10 cellular contexts compared by ENCODE assay signal in the genomic region with DNA sequence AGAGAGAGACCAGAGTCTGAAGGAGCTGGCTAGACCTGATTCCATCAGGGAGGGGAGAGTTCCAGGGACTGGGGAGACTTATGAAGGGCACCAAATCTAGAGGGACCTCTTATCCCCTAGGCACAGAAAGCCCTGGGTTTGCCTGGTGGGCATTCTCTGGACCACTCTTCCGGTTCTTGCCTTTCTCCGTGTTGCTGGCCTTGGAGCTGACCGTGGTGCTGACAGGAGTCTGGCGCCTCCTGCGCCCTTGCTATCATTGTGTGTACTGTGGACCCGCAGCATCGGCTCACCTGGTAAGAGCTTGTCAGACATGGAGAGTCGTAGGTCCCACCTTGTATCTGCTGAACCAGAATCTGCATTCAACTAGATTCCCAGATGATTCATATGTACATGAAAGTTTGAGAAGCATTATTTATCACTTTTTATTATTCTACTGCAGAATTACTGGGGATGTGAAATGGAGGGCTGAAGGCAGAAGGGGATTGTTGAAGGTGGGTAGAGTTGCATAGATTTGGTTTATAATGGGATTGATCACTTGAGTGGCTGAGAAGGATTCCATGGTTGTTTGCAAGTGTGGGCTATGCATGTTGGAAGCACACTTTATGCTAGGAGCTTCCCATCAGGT. TPM values are rescaled to one million over a fixed set of nuclear protein-coding genes. Genes with fewer than 3 reads are reported as not detected.
A peak's percentile ranks its signal among the peaks of the same experiment; 100 is the strongest.
DNase-seq lines count a peak whose midpoint lies in the region; ATAC-seq, FAIRE-seq and TF ChIP-seq lines count a peak whose summit lies in the region.
"Had no signal": no experiment of that assay in that cellular context is flagged by ENCODE, and none has a peak within 500 bp of the region (broad histone marks: within the 10 kb centered on the region; RNA-seq: fewer than 3 reads in every experiment).

No MANE protein-coding gene starts in this region.

- DNase-seq in AG08395 (ENCODE audit: low spot score) (peak; percentile 42), HTR-8/SVneo (ENCODE audit: insufficient read length, low spot score) (peak; percentile 44), kidney epithelial cell (ENCODE audit: low read depth) (peak; percentile 19), frontal cortex (ENCODE audit: low spot score in 2 of 2) (no peak), superior temporal gyrus (ENCODE audit: extremely low spot score) (no peak)
- peak; percentile 45 for DNase-seq in activated CD8-positive, alpha-beta T cell treated with anti-CD3 and anti-CD28 coated beads for 36 hours
- DNase-seq: NCI-H510A treated with DMSO at 0.1 percent for 48 hours had no signal

- no peak overlapping the region for H3K4me3 ChIP-seq in kidney epithelial cell (ENCODE audit: low read depth, low read length)

- POLR2A ChIA-PET in activated CD8-positive, alpha-beta T cell treated with anti-CD3 and anti-CD28 coated beads for 36 hours (lab: Charles Lee): no interaction called here

- FAIRE-seq in HTR-8/SVneo (lab: Jason Lieb, UNC) (peak; percentile 20), frontal cortex (lab: Jason Lieb, UNC) (no peak)

- no peak overlapping the region for H3K4me3 Mint-ChIP-seq in activated CD8-positive, alpha-beta T cell treated with anti-CD3 and anti-CD28 coated beads for 36 hours

- H3K27me3 ChIP-seq in kidney epithelial cell (ENCODE audit: control insufficient read depth, insufficient read depth, low read length): peaks cover 12% of the 10 kb centered on the region

- H3K36me3 ChIP-seq in kidney epithelial cell (ENCODE audit: control insufficient read depth, insufficient read depth, low read length): no peaks in the 10 kb centered on the region

- no peaks in the 10 kb centered on the region for H3K9me3 Mint-ChIP-seq in activated CD8-positive, alpha-beta T cell treated with anti-CD3 and anti-CD28 coated beads for 36 hours
- H3K9me3 Mint-ChIP-seq: activated T-helper 2 cell treated with anti-CD3 and anti-CD28 coated beads, Interferon-gamma antibody, Interleukin-2, Interleukin-4, amounts not matched to agents 10 μg/mL and 5 μg/mL and 100 μg/mL, durations not matched to agents 14 hours and 24 hours and 36 hours had no signal

- no peak overlapping the region for H3K27ac Mint-ChIP-seq in activated CD8-positive, alpha-beta T cell treated with anti-CD3 and anti-CD28 coated beads for 36 hours
- H3K27ac Mint-ChIP-seq: activated T-helper 2 cell treated with anti-CD3 and anti-CD28 coated beads, Interferon-gamma antibody, Interleukin-2, Interleukin-4, amounts not matched to agents 10 μg/mL and 5 μg/mL and 100 μg/mL, durations not matched to agents 14 hours and 24 hours and 36 hours had no signal

- peaks cover 22% of the 10 kb centered on the region for H3K27me3 Mint-ChIP-seq in activated CD8-positive, alpha-beta T cell treated with anti-CD3 and anti-CD28 coated beads for 36 hours

- intact Hi-C loops in activated CD8-positive, alpha-beta T cell treated with anti-CD3 and anti-CD28 coated beads for 36 hours (cut with micrococcal nuclease): no loop called here

- no peaks in the 10 kb centered on the region for H3K4me1 Mint-ChIP-seq in activated CD8-positive, alpha-beta T cell treated with anti-CD3 and anti-CD28 coated beads for 36 hours (ENCODE audit: low read depth)

- no peak for TF ChIP-seq CTCF in activated CD8-positive, alpha-beta T cell treated with anti-CD3 and anti-CD28 coated beads for 36 hours (IDR thresholded peaks at IDR 0.05)
- no peak for TF ChIP-seq CTCF in kidney epithelial cell (IDR thresholded peaks at IDR 0.05; ENCODE audit: insufficient read depth, low read length, poor library complexity, severe bottlenecking)

- CTCF ChIA-PET in activated CD8-positive, alpha-beta T cell treated with anti-CD3 and anti-CD28 coated beads for 36 hours (lab: Charles Lee): no interaction called here

- no peak for ATAC-seq in activated CD8-positive, alpha-beta T cell treated with anti-CD3 and anti-CD28 coated beads for 36 hours
- no peak for ATAC-seq in HG03571 (IDR thresholded peaks at IDR 0.05; ENCODE audit: unreplicated experiment)
- ATAC-seq in GM18511 (IDR thresholded peaks at IDR 0.05; ENCODE audit: unreplicated experiment): no peak

- H3K36me3 Mint-ChIP-seq in activated CD8-positive, alpha-beta T cell treated with anti-CD3 and anti-CD28 coated beads for 36 hours (ENCODE audit: low read depth): no peaks in the 10 kb centered on the region

RNA-seq across cellular contexts. Expression of a gene that starts 4.3 kb away (rescaled TPM):
- total RNA-seq in activated CD8-positive, alpha-beta T cell treated with anti-CD3 and anti-CD28 coated beads for 36 hours: not detected
- total RNA-seq in kidney epithelial cell: 0.07 and 0.96 TPM in 2 replicates
- 0.41 TPM for total RNA-seq in frontal cortex
- total RNA-seq: activated T-helper 2 cell treated with anti-CD3 and anti-CD28 coated beads, Interferon-gamma antibody, Interleukin-2, Interleukin-4, amounts not matched to agents 10 μg/mL and 5 μg/mL and 100 μg/mL, durations not matched to agents 14 hours and 24 hours and 36 hours had no signal

RNA-seq across cellular contexts. Expression of a gene that starts 58.6 kb away (rescaled TPM):
- 10 to 100 TPM; 79.8 to 83.6 TPM for total RNA-seq in activated CD8-positive, alpha-beta T cell treated with anti-CD3 and anti-CD28 coated beads for 36 hours
- total RNA-seq in kidney epithelial cell (6.5 and 13.4 TPM in 2 replicates), frontal cortex (2.0 TPM)

Comparison
In these comparisons a context has a peak if more than half of its experiments do, and no peak if none do; other contexts are left out.
1. DNase-seq: peak in AG08395 (single experiment), HTR-8/SVneo (single experiment), activated CD8-positive, alpha-beta T cell treated with anti-CD3 and anti-CD28 coated beads for 36 hours (single experiment) and kidney epithelial cell (single experiment); none in frontal cortex (0 of 2) and superior temporal gyrus (single experiment).